Comparison of ENCODE assay signal across 18 cellular contexts in genomic region chr4:153260152-153260551, GRCh38. TPM values are rescaled to one million over a fixed set of nuclear protein-coding genes. Genes with fewer than 3 reads are reported as not detected.
DNase-seq lines count a peak whose midpoint lies in the region; ATAC-seq and TF ChIP-seq lines count a peak whose summit lies in the region.
"Had no signal": no experiment of that assay in that cellular context is flagged by ENCODE, and none has a peak within 500 bp of the region (broad histone marks: within the 10 kb centered on the region; RNA-seq: fewer than 3 reads in every experiment).

No MANE protein-coding gene starts in this region.

- no peak for TF ChIP-seq POLR2A in uterus (IDR thresholded peaks at IDR 0.05)

- H3K36me3 Mint-ChIP-seq in CD8-positive, alpha-beta memory T cell: peaks cover 0 to 8% (median 0%) of the 10 kb centered on the region in 3 donors
- H3K36me3 Mint-ChIP-seq: activated naive CD8-positive, alpha-beta T cell treated with anti-CD3 and anti-CD28 coated beads for 36 hours had no signal

- TF ChIP-seq CTCF in left lung (IDR thresholded peaks at IDR 0.05): no peak
- no peak for TF ChIP-seq CTCF in uterus (IDR thresholded peaks at IDR 0.05)

- H3K4me3 ChIP-seq in HUES6 (ENCODE audit: low read depth, low read length): peak overlapping the region; percentile 70
- no peak overlapping the region for H3K4me3 ChIP-seq in left lung
- no peak overlapping the region for H3K4me3 ChIP-seq in uterus
- H3K4me3 ChIP-seq in CD8-positive, alpha-beta memory T cell (ENCODE audit: low read length): no peak overlapping the region

- H3K4me1 ChIP-seq in HUES6 (ENCODE audit: control insufficient read depth, insufficient read depth, low read length) (peaks cover 59% of the 10 kb centered on the region), left lung (no peaks in the 10 kb centered on the region), uterus (no peaks in the 10 kb centered on the region)
- H3K4me1 ChIP-seq in CD8-positive, alpha-beta memory T cell (ENCODE audit: insufficient read depth, low read length): no peaks in the 10 kb centered on the region

- peak; percentile 73 for ATAC-seq in left lung
- ATAC-seq in GM21423 (IDR thresholded peaks at IDR 0.05; ENCODE audit: unreplicated experiment): no peak
- ATAC-seq: naive thymus-derived CD8-positive, alpha-beta T cell; stimulated activated naive B cell treated with anti-CD40 and anti-IgM and Interleukin-4, amounts not matched to agents 10 μg/mL and 1 μg/mL and 100 μg/mL, for 72 hours had no signal

- H3K4me1 Mint-ChIP-seq in CD8-positive, alpha-beta memory T cell: no peaks in the 10 kb centered on the region
- H3K4me1 Mint-ChIP-seq: activated naive CD8-positive, alpha-beta T cell treated with anti-CD3 and anti-CD28 coated beads for 36 hours; naive thymus-derived CD8-positive, alpha-beta T cell; stimulated activated naive B cell treated with anti-CD40 and anti-IgM and Interleukin-4, amounts not matched to agents 10 μg/mL and 1 μg/mL and 100 μg/mL, for 72 hours had no signal

- POLR2A ChIA-PET in CD8-positive, alpha-beta memory T cell (lab: Charles Lee): no interaction called here

- DNase-seq in cerebellar cortex (ENCODE audit: low spot score) (peak; percentile 39), left lung (no peak), uterus (no peak)
- no peak for DNase-seq in activated CD8-positive, alpha-beta memory T cell treated with anti-CD3 and anti-CD28 coated beads, Interleukin-2, amount 50 U/mL, for 4 hours
- no peak for DNase-seq in CD8-positive, alpha-beta memory T cell
- DNase-seq: activated naive CD8-positive, alpha-beta T cell treated with anti-CD3 and anti-CD28 coated beads for 36 hours; brain microvascular endothelial cell; COR-L47; DND-41; hippocampal formation; naive thymus-derived CD8-positive, alpha-beta T cell; NCI-H146; posterior cingulate gyrus; stimulated activated naive B cell treated with anti-CD40 and anti-IgM and Interleukin-4, amounts not matched to agents 10 μg/mL and 1 μg/mL and 100 μg/mL, for 72 hours had no signal

- peaks cover 13 to 35% of the 10 kb centered on the region in 2 donors for H3K27me3 Mint-ChIP-seq in CD8-positive, alpha-beta memory T cell

- H3K27ac ChIP-seq in HUES6 (ENCODE audit: low read depth, low read length) (peak overlapping the region; percentile 89; the same call in 1 of the 2 replicates), left lung (no peak overlapping the region), uterus (peak overlapping the region; percentile 32 to 41)
- H3K27ac ChIP-seq in CD8-positive, alpha-beta memory T cell (ENCODE audit: low read depth, low read length): no peak overlapping the region
- H3K27ac ChIP-seq: brain microvascular endothelial cell had no signal

- intact Hi-C loops in left lung (cut with DNase I): no loop called here
- intact Hi-C loops in uterus (cut with DNase I; ENCODE audit: low total_unique reads): no loop called here

- H3K9ac ChIP-seq in HUES6 (ENCODE audit: low read length): peak overlapping the region; percentile 54

- 0 out of 2 replicates have a peak, but pooled peaks cover 3% of the 10 kb centered on the region for H3K36me3 ChIP-seq in HUES6 (ENCODE audit: control insufficient read depth, insufficient read depth, low read length)
- H3K36me3 ChIP-seq in left lung: no peaks in the 10 kb centered on the region
- no peaks in the 10 kb centered on the region for H3K36me3 ChIP-seq in uterus
- H3K36me3 ChIP-seq in CD8-positive, alpha-beta memory T cell (ENCODE audit: insufficient read depth, low read length): no peaks in the 10 kb centered on the region
- H3K36me3 ChIP-seq: brain microvascular endothelial cell had no signal

- H3K4me3 Mint-ChIP-seq in CD8-positive, alpha-beta memory T cell: no peak overlapping the region
- H3K4me3 Mint-ChIP-seq: activated naive CD8-positive, alpha-beta T cell treated with anti-CD3 and anti-CD28 coated beads for 36 hours; activated T-helper 1 cell treated with anti-CD3 and anti-CD28 coated beads, Interleukin-12 subunit alpha, Interleukin-12 subunit beta, Interleukin-2, Interleukin-4 antibody, amounts not matched to agents 30 ng/mL and 10 ng/mL and 1 ng/mL, durations not matched to agents 14 hours and 24 hours and 36 hours; memory B cell; naive thymus-derived CD8-positive, alpha-beta T cell; stimulated activated naive B cell treated with anti-CD40 and anti-IgM and Interleukin-4, amounts not matched to agents 10 μg/mL and 1 μg/mL and 100 μg/mL, for 72 hours had no signal

- H3K27me3 ChIP-seq in HUES6 (ENCODE audit: control insufficient read depth, insufficient read depth, low read length) (no peaks in the 10 kb centered on the region), left lung (peaks cover 0 to 6% of the 10 kb centered on the region in 2 donors), uterus (no peaks in the 10 kb centered on the region)
- H3K27me3 ChIP-seq in CD8-positive, alpha-beta memory T cell (ENCODE audit: insufficient read depth, low read length, poor library complexity, severe bottlenecking): peaks cover 11% of the 10 kb centered on the region
- H3K27me3 ChIP-seq: brain microvascular endothelial cell had no signal

- H3K9me3 ChIP-seq in HUES6 (ENCODE audit: control insufficient read depth, insufficient read depth, low read depth, low read length): peaks cover 8% of the 10 kb centered on the region; the same call in 1 of the 2 replicates
- H3K9me3 ChIP-seq in left lung: peaks cover 0 to 10% of the 10 kb centered on the region in 2 donors
- H3K9me3 ChIP-seq in uterus: no peaks in the 10 kb centered on the region
- no peaks in the 10 kb centered on the region for H3K9me3 ChIP-seq in CD8-positive, alpha-beta memory T cell (ENCODE audit: low read length)

- H3K9me3 Mint-ChIP-seq in CD8-positive, alpha-beta memory T cell: peaks cover 0 to 13% (median 9%) of the 10 kb centered on the region in 5 donors
- H3K9me3 Mint-ChIP-seq: activated T-helper 1 cell treated with anti-CD3 and anti-CD28 coated beads, Interleukin-12 subunit alpha, Interleukin-12 subunit beta, Interleukin-2, Interleukin-4 antibody, amounts not matched to agents 30 ng/mL and 10 ng/mL and 1 ng/mL, durations not matched to agents 14 hours and 24 hours and 36 hours; memory B cell had no signal

- CTCF ChIA-PET in CD8-positive, alpha-beta memory T cell (lab: Charles Lee): interaction anchor here (1.0 kb wide), 1 partner anchor 57 kb away, joined by 4 read pairs; no protein-coding TSS in a partner anchor

- H3K27ac Mint-ChIP-seq in CD8-positive, alpha-beta memory T cell: no peak overlapping the region
- H3K27ac Mint-ChIP-seq: activated naive CD8-positive, alpha-beta T cell treated with anti-CD3 and anti-CD28 coated beads for 36 hours; activated T-helper 1 cell treated with anti-CD3 and anti-CD28 coated beads, Interleukin-12 subunit alpha, Interleukin-12 subunit beta, Interleukin-2, Interleukin-4 antibody, amounts not matched to agents 30 ng/mL and 10 ng/mL and 1 ng/mL, durations not matched to agents 14 hours and 24 hours and 36 hours; memory B cell; naive thymus-derived CD8-positive, alpha-beta T cell; stimulated activated naive B cell treated with anti-CD40 and anti-IgM and Interleukin-4, amounts not matched to agents 10 μg/mL and 1 μg/mL and 100 μg/mL, for 72 hours had no signal

RNA-seq across cellular contexts. Expression of gene TRIM2, which starts 55.9 kb away (rescaled TPM):
- 10 to 100 TPM; 49.6 to 64.5 TPM for total RNA-seq in left lung
- total RNA-seq in uterus: 100 to 1,000 TPM in 1 of 4 donors, 10 to 100 TPM in 3; 25.9 to 121 (median 45.6) TPM
- under 1 TPM; 0.24 to 0.29 TPM for total RNA-seq in CD8-positive, alpha-beta memory T cell
- polyA plus RNA-seq in CD8-positive, alpha-beta memory T cell: 1.5 TPM

Comparison
In these comparisons a context has a peak if more than half of its experiments do, and no peak if none do; other contexts are left out.
1. H3K27ac ChIP-seq: peak in HUES6 (single experiment) and uterus (2 of 2); none in left lung (0 of 2) and CD8-positive, alpha-beta memory T cell (single experiment).
2. RNA of gene TRIM2, which starts 55.9 kb away (total RNA-seq): 49.6 to 64.5 TPM in left lung and 25.9 to 121 TPM in uterus; 0.24 to 0.29 TPM in CD8-positive, alpha-beta memory T cell; every median in the first group is over 10 times any median in the second.